In genomic region chr10:17352583-17352982, GRCh38 we compare ENCODE assay signal across 24 cellular contexts.
"Had no signal": no experiment of that assay in that cellular context is flagged by ENCODE, and none has a peak within 500 bp of the region (broad histone marks: within the 10 kb centered on the region; RNA-seq: fewer than 3 reads in every experiment).

No MANE protein-coding gene starts in this region.

- H3K27me3 Mint-ChIP-seq: natural killer cell treated with Interleukin-12 subunit alpha and Interleukin-12 subunit beta and Interleukin-15 and Interleukin-18, amount 100 ng/mL, for 72 hours had no signal

- H3K4me1 Mint-ChIP-seq: immature natural killer cell; naive thymus-derived CD4-positive, alpha-beta T cell; stimulated activated memory B cell treated with anti-CD40 and anti-IgM and Interleukin-4, amounts not matched to agents 10 μg/mL and 1 μg/mL and 100 μg/mL, for 72 hours; stimulated activated naive CD8-positive, alpha-beta T cell treated with anti-CD3 and anti-CD28 coated beads, Interleukin-15, amount 100 ng/mL, for 72 hours had no signal

- H3K9me3 Mint-ChIP-seq: immature natural killer cell; natural killer cell treated with Interleukin-12 subunit alpha and Interleukin-12 subunit beta and Interleukin-15 and Interleukin-18, amount 100 ng/mL, for 72 hours had no signal

- H3K36me3 ChIP-seq: left ventricle myocardium inferior, ovary, prostate gland, sigmoid colon, spleen, tibial nerve, upper lobe of left lung, vagina had no signal

- H3K4me3 Mint-ChIP-seq: immature natural killer cell; naive thymus-derived CD4-positive, alpha-beta T cell; natural killer cell treated with Interleukin-12 subunit alpha and Interleukin-12 subunit beta and Interleukin-15 and Interleukin-18, amount 100 ng/mL, for 72 hours; stimulated activated memory B cell treated with anti-CD40 and anti-IgM and Interleukin-4, amounts not matched to agents 10 μg/mL and 1 μg/mL and 100 μg/mL, for 72 hours; stimulated activated naive CD8-positive, alpha-beta T cell treated with anti-CD3 and anti-CD28 coated beads, Interleukin-15, amount 100 ng/mL, for 72 hours had no signal

- H3K9me3 ChIP-seq: left ventricle myocardium inferior, mucosa of descending colon, ovary, prostate gland, sigmoid colon, tibial nerve, upper lobe of left lung, vagina had no signal

- H3K27ac ChIP-seq: left ventricle myocardium inferior, ovary, prostate gland, sigmoid colon, spleen, tibial nerve, upper lobe of left lung, vagina had no signal

- H3K27ac Mint-ChIP-seq: immature natural killer cell; naive thymus-derived CD4-positive, alpha-beta T cell; natural killer cell treated with Interleukin-12 subunit alpha and Interleukin-12 subunit beta and Interleukin-15 and Interleukin-18, amount 100 ng/mL, for 72 hours; stimulated activated memory B cell treated with anti-CD40 and anti-IgM and Interleukin-4, amounts not matched to agents 10 μg/mL and 1 μg/mL and 100 μg/mL, for 72 hours; stimulated activated naive CD8-positive, alpha-beta T cell treated with anti-CD3 and anti-CD28 coated beads, Interleukin-15, amount 100 ng/mL, for 72 hours had no signal

- H3K27me3 ChIP-seq: ovary, sigmoid colon, tibial nerve, upper lobe of left lung, vagina had no signal

- H3K4me1 ChIP-seq: prostate gland, spleen, upper lobe of left lung had no signal

- ATAC-seq: mucosa of descending colon; naive thymus-derived CD4-positive, alpha-beta T cell; natural killer cell treated with Interleukin-12 subunit alpha and Interleukin-12 subunit beta and Interleukin-15 and Interleukin-18, amount 100 ng/mL, for 72 hours; right cardiac atrium; stimulated activated memory B cell treated with anti-CD40 and anti-IgM and Interleukin-4, amounts not matched to agents 10 μg/mL and 1 μg/mL and 100 μg/mL, for 72 hours; stimulated activated naive CD8-positive, alpha-beta T cell treated with anti-CD3 and anti-CD28 coated beads, Interleukin-15, amount 100 ng/mL, for 72 hours had no signal

- H3K4me3 ChIP-seq: left ventricle myocardium inferior, lung, mucosa of descending colon, ovary, prostate gland, sigmoid colon, spleen, tibial nerve, upper lobe of left lung, vagina had no signal

- DNase-seq: hypothalamus; immature natural killer cell; left ventricle myocardium inferior; mesendoderm; midbrain; mucosa of descending colon; naive thymus-derived CD4-positive, alpha-beta T cell; ovary; retina; right cardiac atrium; sigmoid colon; small intestine; spleen; stimulated activated CD4-positive, alpha-beta T cell treated with anti-CD3 and anti-CD28 coated beads, Interleukin-4, amount 100 ng/mL, for 24 hours; stimulated activated naive CD4-positive, alpha-beta T cell treated with Interleukin-2 at 50 U/mL for 16 hours; stimulated activated naive CD8-positive, alpha-beta T cell treated with anti-CD3 and anti-CD28 coated beads, Interleukin-15, amount 100 ng/mL, for 72 hours; substantia nigra; upper lobe of left lung had no signal

- H3K36me3 Mint-ChIP-seq: naive thymus-derived CD4-positive, alpha-beta T cell; stimulated activated memory B cell treated with anti-CD40 and anti-IgM and Interleukin-4, amounts not matched to agents 10 μg/mL and 1 μg/mL and 100 μg/mL, for 72 hours had no signal
